ENCODE assay signal across 1 cellular context in the genomic region with DNA sequence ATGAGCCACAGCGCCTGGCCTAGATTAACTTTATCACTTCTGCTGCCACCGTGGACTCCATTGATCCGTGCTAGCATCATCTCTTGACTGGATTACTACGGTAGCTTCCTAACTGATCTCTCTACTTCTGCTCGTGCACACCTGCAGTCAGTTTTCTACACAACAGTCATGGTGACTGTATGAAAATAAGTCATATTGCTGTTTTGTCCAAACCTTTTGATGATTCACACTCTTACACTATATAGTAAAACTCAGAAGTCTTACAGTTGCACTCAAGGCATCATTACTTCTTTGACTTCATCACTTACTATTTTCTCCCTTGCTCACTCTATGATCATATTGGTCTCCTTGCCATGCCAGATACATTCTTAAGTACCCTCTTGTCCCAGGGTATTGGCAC.
TF ChIP-seq lines count a peak whose summit lies in the region.

No MANE protein-coding gene starts in this region.

TF ChIP-seq in GM23338, 12 proteins besides CTCF, POLR2A, EP300 and RAD21:
- TF ChIP-seq, protein P1, sequence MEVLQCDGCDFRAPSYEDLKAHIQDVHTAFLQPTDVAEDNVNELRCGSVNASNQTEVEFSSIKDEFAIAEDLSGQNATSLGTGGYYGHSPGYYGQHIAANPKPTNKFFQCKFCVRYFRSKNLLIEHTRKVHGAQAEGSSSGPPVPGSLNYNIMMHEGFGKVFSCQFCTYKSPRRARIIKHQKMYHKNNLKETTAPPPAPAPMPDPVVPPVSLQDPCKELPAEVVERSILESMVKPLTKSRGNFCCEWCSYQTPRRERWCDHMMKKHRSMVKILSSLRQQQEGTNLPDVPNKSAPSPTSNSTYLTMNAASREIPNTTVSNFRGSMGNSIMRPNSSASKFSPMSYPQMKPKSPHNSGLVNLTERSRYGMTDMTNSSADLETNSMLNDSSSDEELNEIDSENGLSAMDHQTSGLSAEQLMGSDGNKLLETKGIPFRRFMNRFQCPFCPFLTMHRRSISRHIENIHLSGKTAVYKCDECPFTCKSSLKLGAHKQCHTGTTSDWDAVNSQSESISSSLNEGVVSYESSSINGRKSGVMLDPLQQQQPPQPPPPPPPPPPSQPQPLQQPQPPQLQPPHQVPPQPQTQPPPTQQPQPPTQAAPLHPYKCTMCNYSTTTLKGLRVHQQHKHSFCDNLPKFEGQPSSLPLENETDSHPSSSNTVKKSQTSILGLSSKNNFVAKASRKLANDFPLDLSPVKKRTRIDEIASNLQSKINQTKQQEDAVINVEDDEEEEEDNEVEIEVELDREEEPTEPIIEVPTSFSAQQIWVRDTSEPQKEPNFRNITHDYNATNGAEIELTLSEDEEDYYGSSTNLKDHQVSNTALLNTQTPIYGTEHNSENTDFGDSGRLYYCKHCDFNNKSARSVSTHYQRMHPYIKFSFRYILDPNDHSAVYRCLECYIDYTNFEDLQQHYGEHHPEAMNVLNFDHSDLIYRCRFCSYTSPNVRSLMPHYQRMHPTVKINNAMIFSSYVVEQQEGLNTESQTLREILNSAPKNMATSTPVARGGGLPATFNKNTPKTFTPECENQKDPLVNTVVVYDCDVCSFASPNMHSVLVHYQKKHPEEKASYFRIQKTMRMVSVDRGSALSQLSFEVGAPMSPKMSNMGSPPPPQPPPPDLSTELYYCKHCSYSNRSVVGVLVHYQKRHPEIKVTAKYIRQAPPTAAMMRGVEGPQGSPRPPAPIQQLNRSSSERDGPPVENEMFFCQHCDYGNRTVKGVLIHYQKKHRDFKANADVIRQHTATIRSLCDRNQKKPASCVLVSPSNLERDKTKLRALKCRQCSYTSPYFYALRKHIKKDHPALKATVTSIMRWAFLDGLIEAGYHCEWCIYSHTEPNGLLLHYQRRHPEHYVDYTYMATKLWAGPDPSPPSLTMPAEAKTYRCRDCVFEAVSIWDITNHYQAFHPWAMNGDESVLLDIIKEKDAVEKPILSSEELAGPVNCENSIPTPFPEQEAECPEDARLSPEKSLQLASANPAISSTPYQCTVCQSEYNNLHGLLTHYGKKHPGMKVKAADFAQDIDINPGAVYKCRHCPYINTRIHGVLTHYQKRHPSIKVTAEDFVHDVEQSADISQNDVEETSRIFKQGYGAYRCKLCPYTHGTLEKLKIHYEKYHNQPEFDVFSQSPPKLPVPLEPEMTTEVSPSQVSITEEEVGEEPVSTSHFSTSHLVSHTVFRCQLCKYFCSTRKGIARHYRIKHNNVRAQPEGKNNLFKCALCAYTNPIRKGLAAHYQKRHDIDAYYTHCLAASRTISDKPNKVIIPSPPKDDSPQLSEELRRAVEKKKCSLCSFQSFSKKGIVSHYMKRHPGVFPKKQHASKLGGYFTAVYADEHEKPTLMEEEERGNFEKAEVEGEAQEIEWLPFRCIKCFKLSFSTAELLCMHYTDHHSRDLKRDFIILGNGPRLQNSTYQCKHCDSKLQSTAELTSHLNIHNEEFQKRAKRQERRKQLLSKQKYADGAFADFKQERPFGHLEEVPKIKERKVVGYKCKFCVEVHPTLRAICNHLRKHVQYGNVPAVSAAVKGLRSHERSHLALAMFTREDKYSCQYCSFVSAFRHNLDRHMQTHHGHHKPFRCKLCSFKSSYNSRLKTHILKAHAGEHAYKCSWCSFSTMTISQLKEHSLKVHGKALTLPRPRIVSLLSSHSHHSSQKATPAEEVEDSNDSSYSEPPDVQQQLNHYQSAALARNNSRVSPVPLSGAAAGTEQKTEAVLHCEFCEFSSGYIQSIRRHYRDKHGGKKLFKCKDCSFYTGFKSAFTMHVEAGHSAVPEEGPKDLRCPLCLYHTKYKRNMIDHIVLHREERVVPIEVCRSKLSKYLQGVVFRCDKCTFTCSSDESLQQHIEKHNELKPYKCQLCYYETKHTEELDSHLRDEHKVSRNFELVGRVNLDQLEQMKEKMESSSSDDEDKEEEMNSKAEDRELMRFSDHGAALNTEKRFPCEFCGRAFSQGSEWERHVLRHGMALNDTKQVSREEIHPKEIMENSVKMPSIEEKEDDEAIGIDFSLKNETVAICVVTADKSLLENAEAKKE (CRISPR knock-in tag; IDR thresholded peaks at IDR 0.05) = no peak
- no peak for TF ChIP-seq STAT1 (IDR thresholded peaks at IDR 0.05; ENCODE audit: unreplicated experiment)
- TF ChIP-seq NANOG (IDR thresholded peaks at IDR 0.05; ENCODE audit: borderline replicate concordance) = no peak
- no peak for TF ChIP-seq ZNF114 (CRISPR knock-in tag; IDR thresholded peaks at IDR 0.05)
- TF ChIP-seq POLR2AphosphoS5 (IDR thresholded peaks at IDR 0.05; ENCODE audit: low read depth) = no peak
- no peak for TF ChIP-seq ZNF331 (CRISPR knock-in tag; IDR thresholded peaks at IDR 0.05; ENCODE audit: low read depth)
- TF ChIP-seq JUNB (IDR thresholded peaks at IDR 0.05; ENCODE audit: unreplicated experiment) = no peak
- TF ChIP-seq EZH2phosphoT487 (IDR thresholded peaks at IDR 0.05; ENCODE audit: unreplicated experiment) = no peak
- no peak for TF ChIP-seq CREB1 (CRISPR knock-in tag; IDR thresholded peaks at IDR 0.05; ENCODE audit: low read depth)
- TF ChIP-seq, protein P2, sequence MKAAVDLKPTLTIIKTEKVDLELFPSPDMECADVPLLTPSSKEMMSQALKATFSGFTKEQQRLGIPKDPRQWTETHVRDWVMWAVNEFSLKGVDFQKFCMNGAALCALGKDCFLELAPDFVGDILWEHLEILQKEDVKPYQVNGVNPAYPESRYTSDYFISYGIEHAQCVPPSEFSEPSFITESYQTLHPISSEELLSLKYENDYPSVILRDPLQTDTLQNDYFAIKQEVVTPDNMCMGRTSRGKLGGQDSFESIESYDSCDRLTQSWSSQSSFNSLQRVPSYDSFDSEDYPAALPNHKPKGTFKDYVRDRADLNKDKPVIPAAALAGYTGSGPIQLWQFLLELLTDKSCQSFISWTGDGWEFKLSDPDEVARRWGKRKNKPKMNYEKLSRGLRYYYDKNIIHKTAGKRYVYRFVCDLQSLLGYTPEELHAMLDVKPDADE (IDR thresholded peaks at IDR 0.05) = no peak
- no peak for TF ChIP-seq EZH2 (IDR thresholded peaks at IDR 0.05; ENCODE audit: low read depth, unreplicated experiment)
- TF ChIP-seq, protein P3, sequence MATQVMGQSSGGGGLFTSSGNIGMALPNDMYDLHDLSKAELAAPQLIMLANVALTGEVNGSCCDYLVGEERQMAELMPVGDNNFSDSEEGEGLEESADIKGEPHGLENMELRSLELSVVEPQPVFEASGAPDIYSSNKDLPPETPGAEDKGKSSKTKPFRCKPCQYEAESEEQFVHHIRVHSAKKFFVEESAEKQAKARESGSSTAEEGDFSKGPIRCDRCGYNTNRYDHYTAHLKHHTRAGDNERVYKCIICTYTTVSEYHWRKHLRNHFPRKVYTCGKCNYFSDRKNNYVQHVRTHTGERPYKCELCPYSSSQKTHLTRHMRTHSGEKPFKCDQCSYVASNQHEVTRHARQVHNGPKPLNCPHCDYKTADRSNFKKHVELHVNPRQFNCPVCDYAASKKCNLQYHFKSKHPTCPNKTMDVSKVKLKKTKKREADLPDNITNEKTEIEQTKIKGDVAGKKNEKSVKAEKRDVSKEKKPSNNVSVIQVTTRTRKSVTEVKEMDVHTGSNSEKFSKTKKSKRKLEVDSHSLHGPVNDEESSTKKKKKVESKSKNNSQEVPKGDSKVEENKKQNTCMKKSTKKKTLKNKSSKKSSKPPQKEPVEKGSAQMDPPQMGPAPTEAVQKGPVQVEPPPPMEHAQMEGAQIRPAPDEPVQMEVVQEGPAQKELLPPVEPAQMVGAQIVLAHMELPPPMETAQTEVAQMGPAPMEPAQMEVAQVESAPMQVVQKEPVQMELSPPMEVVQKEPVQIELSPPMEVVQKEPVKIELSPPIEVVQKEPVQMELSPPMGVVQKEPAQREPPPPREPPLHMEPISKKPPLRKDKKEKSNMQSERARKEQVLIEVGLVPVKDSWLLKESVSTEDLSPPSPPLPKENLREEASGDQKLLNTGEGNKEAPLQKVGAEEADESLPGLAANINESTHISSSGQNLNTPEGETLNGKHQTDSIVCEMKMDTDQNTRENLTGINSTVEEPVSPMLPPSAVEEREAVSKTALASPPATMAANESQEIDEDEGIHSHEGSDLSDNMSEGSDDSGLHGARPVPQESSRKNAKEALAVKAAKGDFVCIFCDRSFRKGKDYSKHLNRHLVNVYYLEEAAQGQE (IDR thresholded peaks at IDR 0.05; ENCODE audit: unreplicated experiment) = no peak
